ENCODE assay signal across 2 cellular contexts in genomic region chr2:214985619-214986018, GRCh38.
TF ChIP-seq lines count a peak whose summit lies in the region.

No MANE protein-coding gene starts in this region.

TF ChIP-seq in HepG2, 621 proteins besides CTCF, POLR2A, EP300 and RAD21:
- TF ChIP-seq ZNF720 (CRISPR knock-in tag; IDR thresholded peaks at IDR 0.05) = no peak
- no peak for TF ChIP-seq RARA (CRISPR knock-in tag; IDR thresholded peaks at IDR 0.05)
- no peak for TF ChIP-seq MIER2 (CRISPR knock-in tag; IDR thresholded peaks at IDR 0.05)
- peak; percentile 96 for TF ChIP-seq MAFF (IDR thresholded peaks at IDR 0.05; ENCODE audit: low read depth, low read length)
- TF ChIP-seq RARG (CRISPR knock-in tag; IDR thresholded peaks at IDR 0.05; ENCODE audit: low read depth) = no peak
- TF ChIP-seq ARNTL (CRISPR knock-in tag; IDR thresholded peaks at IDR 0.05) = no peak
- TF ChIP-seq ZNF607 (CRISPR knock-in tag; IDR thresholded peaks at IDR 0.05; ENCODE audit: borderline replicate concordance) = no peak
- TF ChIP-seq, protein P1, sequence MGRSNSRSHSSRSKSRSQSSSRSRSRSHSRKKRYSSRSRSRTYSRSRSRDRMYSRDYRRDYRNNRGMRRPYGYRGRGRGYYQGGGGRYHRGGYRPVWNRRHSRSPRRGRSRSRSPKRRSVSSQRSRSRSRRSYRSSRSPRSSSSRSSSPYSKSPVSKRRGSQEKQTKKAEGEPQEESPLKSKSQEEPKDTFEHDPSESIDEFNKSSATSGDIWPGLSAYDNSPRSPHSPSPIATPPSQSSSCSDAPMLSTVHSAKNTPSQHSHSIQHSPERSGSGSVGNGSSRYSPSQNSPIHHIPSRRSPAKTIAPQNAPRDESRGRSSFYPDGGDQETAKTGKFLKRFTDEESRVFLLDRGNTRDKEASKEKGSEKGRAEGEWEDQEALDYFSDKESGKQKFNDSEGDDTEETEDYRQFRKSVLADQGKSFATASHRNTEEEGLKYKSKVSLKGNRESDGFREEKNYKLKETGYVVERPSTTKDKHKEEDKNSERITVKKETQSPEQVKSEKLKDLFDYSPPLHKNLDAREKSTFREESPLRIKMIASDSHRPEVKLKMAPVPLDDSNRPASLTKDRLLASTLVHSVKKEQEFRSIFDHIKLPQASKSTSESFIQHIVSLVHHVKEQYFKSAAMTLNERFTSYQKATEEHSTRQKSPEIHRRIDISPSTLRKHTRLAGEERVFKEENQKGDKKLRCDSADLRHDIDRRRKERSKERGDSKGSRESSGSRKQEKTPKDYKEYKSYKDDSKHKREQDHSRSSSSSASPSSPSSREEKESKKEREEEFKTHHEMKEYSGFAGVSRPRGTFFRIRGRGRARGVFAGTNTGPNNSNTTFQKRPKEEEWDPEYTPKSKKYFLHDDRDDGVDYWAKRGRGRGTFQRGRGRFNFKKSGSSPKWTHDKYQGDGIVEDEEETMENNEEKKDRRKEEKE (IDR thresholded peaks at IDR 0.05) = no peak
- peak; percentile 96 to 97 for TF ChIP-seq MAFK (conservative IDR thresholded peaks at IDR 0.05 in 1 of 2, IDR thresholded peaks at IDR 0.05 in 1 of 2; ENCODE audit: low read length in 2 of 2)
- no peak for TF ChIP-seq ZNF329 (CRISPR knock-in tag; IDR thresholded peaks at IDR 0.05; ENCODE audit: low read depth)

TF ChIP-seq in H1, 55 proteins besides CTCF, POLR2A, EP300 and RAD21:
- TF ChIP-seq KDM1A (IDR thresholded peaks at IDR 0.05; ENCODE audit: borderline replicate concordance, low read length) (no peak), MAFK (IDR thresholded peaks at IDR 0.05; ENCODE audit: low read depth, low read length) (peak; percentile 83)
